ENCODE assay signal across 20 cellular contexts in the genomic region with DNA sequence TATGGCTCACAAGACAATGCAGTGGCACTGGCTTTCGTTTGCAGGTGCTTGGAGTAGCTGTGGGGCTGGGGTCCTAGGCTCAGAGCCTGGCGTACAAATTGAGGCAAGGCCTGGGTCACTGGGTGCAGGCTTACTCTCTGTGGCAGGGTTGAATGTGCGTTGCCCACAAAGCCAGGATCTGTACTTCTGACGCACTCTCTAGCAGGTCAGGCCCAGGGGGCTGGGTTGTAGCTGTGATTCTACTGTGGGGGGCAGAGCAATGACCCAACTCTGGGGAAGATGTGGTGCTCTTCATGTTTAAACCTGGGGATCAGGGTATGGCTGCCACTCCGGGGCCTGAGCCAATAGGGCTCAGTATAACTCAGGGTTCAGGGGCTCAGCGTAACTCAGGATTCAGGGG. TPM values are rescaled to one million over a fixed set of nuclear protein-coding genes. Genes with fewer than 3 reads are reported as not detected.
DNase-seq lines count a peak whose midpoint lies in the region; ATAC-seq and TF ChIP-seq lines count a peak whose summit lies in the region.
"Had no signal": no experiment of that assay in that cellular context is flagged by ENCODE, and none has a peak within 500 bp of the region (broad histone marks: within the 10 kb centered on the region; RNA-seq: fewer than 3 reads in every experiment).

No MANE protein-coding gene starts in this region.

- H3K27ac ChIP-seq in heart left ventricle (no peak overlapping the region), aorta (ENCODE audit: low read depth in 1 of 2, low read length in 2 of 2) (no peak overlapping the region)
- H3K27ac ChIP-seq: A549, C4-2B had no signal

- H3K4me1 ChIP-seq in heart left ventricle (peaks cover 0 to 9% (median 0%) of the 10 kb centered on the region in 12 donors), aorta (ENCODE audit: control insufficient read depth in 1 of 2, insufficient read depth in 2 of 2, low read length in 2 of 2) (no peaks in the 10 kb centered on the region)
- H3K4me1 ChIP-seq: A549, BE2C, HAP-1 had no signal

- peaks cover 0 to 7% (median 0%) of the 10 kb centered on the region in 12 donors for H3K9me3 ChIP-seq in heart left ventricle
- no peaks in the 10 kb centered on the region for H3K9me3 ChIP-seq in aorta (ENCODE audit: control insufficient read depth, low read length)
- H3K9me3 ChIP-seq: BE2C, HAP-1 had no signal

- no peaks in the 10 kb centered on the region for H3K36me3 ChIP-seq in heart left ventricle
- H3K36me3 ChIP-seq in aorta (ENCODE audit: control insufficient read depth in 1 of 2, insufficient read depth in 2 of 2, low read length in 1 of 2): no peaks in the 10 kb centered on the region
- H3K36me3 ChIP-seq: BE2C, HAP-1 had no signal

- DNase-seq in Right ventricle myocardium superior (peak; percentile 10), heart left ventricle (no peak), mesenteric fat pad (ENCODE audit: low spot score) (peak; percentile 51), sciatic nerve (ENCODE audit: low spot score) (peak; percentile 15), aorta (peak; percentile 28 to 60), NCI-H226 (no peak)
- DNase-seq in effector memory CD8-positive, alpha-beta T cell: no peak
- DNase-seq: BE2C; CD8-positive, alpha-beta T cell; COR-L47; DMS153; DMS79 treated with DMSO at 0.1 percent for 48 hours; EL had no signal

- TF ChIP-seq POLR2A in heart left ventricle (IDR thresholded peaks at IDR 0.05): no peak

- no peak overlapping the region for H3K4me3 ChIP-seq in heart left ventricle
- no peak overlapping the region for H3K4me3 ChIP-seq in aorta (ENCODE audit: low read length in 2 of 2)
- H3K4me3 ChIP-seq: A549, HAP-1 had no signal

- H3K36me3 Mint-ChIP-seq in effector memory CD8-positive, alpha-beta T cell (ENCODE audit: insufficient read depth): no peaks in the 10 kb centered on the region
- H3K36me3 Mint-ChIP-seq: CD8-positive, alpha-beta T cell had no signal

- intact Hi-C loops in Right ventricle myocardium superior (cut with DNase I) (no loop called here), heart left ventricle (cut with DNase I) (no loop called here), sciatic nerve (cut with DNase I) (no loop called here), aorta (cut with DNase I) (no loop called here)

- ATAC-seq in Right ventricle myocardium superior (ENCODE audit: poor library complexity): no peak
- ATAC-seq in heart left ventricle: no peak
- no peak for ATAC-seq in sciatic nerve
- ATAC-seq in aorta (ENCODE audit: low FRiP score): no peak
- ATAC-seq in HG03175 (IDR thresholded peaks at IDR 0.05; ENCODE audit: unreplicated experiment): no peak
- ATAC-seq in effector memory CD8-positive, alpha-beta T cell (replicated peaks): no peak
- ATAC-seq: A549; CD8-positive, alpha-beta T cell; HepG2 had no signal

- WGBS in heart left ventricle, 4 donors: 72 to 83% (median 78%) methylated on average over 5 to 6 of the region's 6 CpGs
- WGBS in aorta, 2 donors: 81 to 83% methylated on average over 6 of the region's 6 CpGs

- peaks cover 36 to 74% of the 10 kb centered on the region in 2 donors for H3K27me3 Mint-ChIP-seq in effector memory CD8-positive, alpha-beta T cell

- H3K27me3 ChIP-seq in heart left ventricle (peaks cover 0 to 31% (median 8%) of the 10 kb centered on the region in 9 donors), aorta (ENCODE audit: control insufficient read depth in 1 of 2, insufficient read depth in 2 of 2, low read length in 1 of 2) (no peaks in the 10 kb centered on the region)

- no peaks in the 10 kb centered on the region for H3K4me1 Mint-ChIP-seq in effector memory CD8-positive, alpha-beta T cell (ENCODE audit: low read depth in 2 of 2)

- no peak overlapping the region for H3K27ac Mint-ChIP-seq in effector memory CD8-positive, alpha-beta T cell
- H3K27ac Mint-ChIP-seq: CD8-positive, alpha-beta T cell had no signal

- H3K4me3 Mint-ChIP-seq in effector memory CD8-positive, alpha-beta T cell: no peak overlapping the region
- H3K4me3 Mint-ChIP-seq: CD8-positive, alpha-beta T cell had no signal

- H3K9me3 Mint-ChIP-seq in effector memory CD8-positive, alpha-beta T cell: no peaks in the 10 kb centered on the region

- no peak for TF ChIP-seq CTCF in heart left ventricle (IDR thresholded peaks at IDR 0.05)

RNA-seq across cellular contexts. Expression of a gene that starts 6.4 kb away (rescaled TPM):
- total RNA-seq in Right ventricle myocardium superior (not detected), heart left ventricle (not detected), mesenteric fat pad (not detected), sciatic nerve (0.40 TPM), aorta (not detected)
- polyA plus RNA-seq in heart left ventricle (not detected), aorta (not detected)
- total RNA-seq: HepG2 had no signal
- polyA plus RNA-seq: HepG2 had no signal

RNA-seq across cellular contexts. Expression of a gene that starts 12.4 kb away (rescaled TPM):
- total RNA-seq in Right ventricle myocardium superior: not detected
- total RNA-seq in heart left ventricle: not detected
- not detected for polyA plus RNA-seq in heart left ventricle
- not detected for total RNA-seq in mesenteric fat pad
- not detected for total RNA-seq in sciatic nerve
- not detected for total RNA-seq in aorta
- not detected for polyA plus RNA-seq in aorta
- total RNA-seq: CD8-positive, alpha-beta T cell; H1; HepG2 had no signal
- polyA plus RNA-seq: A549, AG04450, H1, HepG2 had no signal

RNA-seq across cellular contexts. Expression of a gene that starts 19.5 kb away (rescaled TPM):
- total RNA-seq in Right ventricle myocardium superior: not detected
- total RNA-seq in heart left ventricle: 1 to 10 TPM in 1 of 9 donors, under 1 TPM in 1, not detected in 7; 0.50 to 3.0 TPM
- not detected for polyA plus RNA-seq in heart left ventricle
- total RNA-seq in mesenteric fat pad: not detected
- not detected for total RNA-seq in sciatic nerve
- under 1 TPM in 1 of 2 donors, not detected in 1; 0.48 TPM for total RNA-seq in aorta
- 1 to 10 TPM in 1 of 2 donors, not detected in 1; 4.8 TPM for polyA plus RNA-seq in aorta
- total RNA-seq: CD8-positive, alpha-beta T cell; H1 had no signal

RNA-seq across cellular contexts. Expression of a gene that starts 23.3 kb away (rescaled TPM):
- total RNA-seq in Right ventricle myocardium superior: not detected
- total RNA-seq in heart left ventricle: not detected
- polyA plus RNA-seq in heart left ventricle: not detected
- total RNA-seq in mesenteric fat pad: not detected
- total RNA-seq in sciatic nerve: not detected
- total RNA-seq in aorta: not detected
- under 1 TPM in 1 of 2 donors, not detected in 1; 0.08 TPM for polyA plus RNA-seq in aorta
- total RNA-seq: CD8-positive, alpha-beta T cell; H1; HepG2 had no signal
- polyA plus RNA-seq: AG04450, HepG2 had no signal

RNA-seq across cellular contexts. Expression of a gene that starts 33.6 kb away (rescaled TPM):
- 299 TPM for total RNA-seq in Right ventricle myocardium superior
- total RNA-seq in heart left ventricle: 1,000 to 10,000 TPM in 1 of 9 donors, 100 to 1,000 TPM in 8; 213 to 1,067 (median 294) TPM
- 100 to 1,000 TPM; 462 to 926 TPM for polyA plus RNA-seq in heart left ventricle
- 212 TPM for total RNA-seq in mesenteric fat pad
- 228 TPM for total RNA-seq in sciatic nerve
- total RNA-seq in aorta: 100 to 1,000 TPM; 146 to 174 TPM
- 100 to 1,000 TPM; 368 to 843 TPM for polyA plus RNA-seq in aorta

Comparison
In these comparisons a context has a peak if more than half of its experiments do, and no peak if none do; other contexts are left out.
1. DNase-seq: peak in Right ventricle myocardium superior (single experiment), mesenteric fat pad (single experiment), sciatic nerve (single experiment) and aorta (2 of 2); none in heart left ventricle (0 of 5), effector memory CD8-positive, alpha-beta T cell (0 of 3) and NCI-H226 (single experiment).